7 cellular contexts compared by ENCODE assay signal in genomic region chr7:115679976-115680375, GRCh38.
DNase-seq lines count a peak whose midpoint lies in the region; ATAC-seq and TF ChIP-seq lines count a peak whose summit lies in the region.

No MANE protein-coding gene starts in this region.

- TF ChIP-seq EP300 in sigmoid colon (IDR thresholded peaks at IDR 0.05) = no peak

- DNase-seq in M059J (ENCODE audit: low read depth) = peak; percentile 20
- peak; percentile 22 for DNase-seq in activated CD8-positive, alpha-beta T cell treated with anti-CD3 and anti-CD28 coated beads, Interleukin-2, amount 10 ng/mL, durations not matched to agents 7 days and 5 days
- DNase-seq in left kidney (ENCODE audit: low read depth, low spot score) = peak; percentile 70
- DNase-seq in sigmoid colon = no peak

- no peak for TF ChIP-seq POLR2A in sigmoid colon (IDR thresholded peaks at IDR 0.05)

- 18 to 20% methylated on average over 2 of the region's 2 CpGs for WGBS in sigmoid colon, 2 donors

- H3K27me3 Mint-ChIP-seq in activated CD8-positive, alpha-beta T cell treated with anti-CD3 and anti-CD28 coated beads, Interleukin-2, amount 10 ng/mL, durations not matched to agents 7 days and 5 days (ENCODE audit: low read depth) = no peaks in the 10 kb centered on the region

- H3K36me3 Mint-ChIP-seq in activated CD8-positive, alpha-beta T cell treated with anti-CD3 and anti-CD28 coated beads, Interleukin-2, amount 10 ng/mL, durations not matched to agents 7 days and 5 days (ENCODE audit: low read depth) = no peaks in the 10 kb centered on the region

- no peaks in the 10 kb centered on the region for H3K36me3 ChIP-seq in sigmoid colon

- H3K9me3 Mint-ChIP-seq in activated CD8-positive, alpha-beta T cell treated with anti-CD3 and anti-CD28 coated beads, Interleukin-2, amount 10 ng/mL, durations not matched to agents 7 days and 5 days (ENCODE audit: insufficient read depth) = no peaks in the 10 kb centered on the region

- no peak overlapping the region for H3K4me3 ChIP-seq in sigmoid colon

- TF ChIP-seq CTCF in GM12874 (IDR thresholded peaks at IDR 0.05; ENCODE audit: insufficient read depth, low read depth, low read length) (peak; percentile 49; the same call in 1 of the 2 replicates), sigmoid colon (IDR thresholded peaks at IDR 0.05) (peak in 1 of 4 experiments; percentile 26)

- POLR2A ChIA-PET in activated CD8-positive, alpha-beta T cell treated with anti-CD3 and anti-CD28 coated beads, Interleukin-2, amount 10 ng/mL, durations not matched to agents 7 days and 5 days (lab: Charles Lee) = no interaction called here

- no peaks in the 10 kb centered on the region for H3K4me1 Mint-ChIP-seq in activated CD8-positive, alpha-beta T cell treated with anti-CD3 and anti-CD28 coated beads, Interleukin-2, amount 10 ng/mL, durations not matched to agents 7 days and 5 days (ENCODE audit: low read depth)

- H3K27me3 ChIP-seq in sigmoid colon = no peaks in the 10 kb centered on the region

- H3K9me3 ChIP-seq in sigmoid colon = no peaks in the 10 kb centered on the region

- H3K4me1 ChIP-seq in sigmoid colon = peaks cover 0 to 35% (median 15%) of the 10 kb centered on the region in 4 donors

- CTCF ChIA-PET in activated CD8-positive, alpha-beta T cell treated with anti-CD3 and anti-CD28 coated beads, Interleukin-2, amount 10 ng/mL, durations not matched to agents 7 days and 5 days (lab: Charles Lee) = interaction anchor here (0.7 to 1.4 kb wide), 3 partner anchors 8 to 814 kb away, joined by 3 to 4 read pairs (median 3); no protein-coding TSS in a partner anchor

- H3K27ac ChIP-seq in sigmoid colon = no peak overlapping the region

- no peak overlapping the region for H3K27ac Mint-ChIP-seq in activated CD8-positive, alpha-beta T cell treated with anti-CD3 and anti-CD28 coated beads, Interleukin-2, amount 10 ng/mL, durations not matched to agents 7 days and 5 days

- H3K4me3 Mint-ChIP-seq in activated CD8-positive, alpha-beta T cell treated with anti-CD3 and anti-CD28 coated beads, Interleukin-2, amount 10 ng/mL, durations not matched to agents 7 days and 5 days = no peak overlapping the region

- intact Hi-C loops in sigmoid colon (cut with DNase I) = loop anchor here (5.0 to 10.0 kb wide), 3 partner anchors 755 to 1598 kb away; partner anchors contain the start of genes FOXP2 and MDFIC

- ATAC-seq in GM21786 (IDR thresholded peaks at IDR 0.05; ENCODE audit: unreplicated experiment) (peak; percentile 75), GM18858 (IDR thresholded peaks at IDR 0.05; ENCODE audit: unreplicated experiment) (no peak)
- no peak for ATAC-seq in activated CD8-positive, alpha-beta T cell treated with anti-CD3 and anti-CD28 coated beads, Interleukin-2, amount 10 ng/mL, durations not matched to agents 7 days and 5 days
